In the genomic region with DNA sequence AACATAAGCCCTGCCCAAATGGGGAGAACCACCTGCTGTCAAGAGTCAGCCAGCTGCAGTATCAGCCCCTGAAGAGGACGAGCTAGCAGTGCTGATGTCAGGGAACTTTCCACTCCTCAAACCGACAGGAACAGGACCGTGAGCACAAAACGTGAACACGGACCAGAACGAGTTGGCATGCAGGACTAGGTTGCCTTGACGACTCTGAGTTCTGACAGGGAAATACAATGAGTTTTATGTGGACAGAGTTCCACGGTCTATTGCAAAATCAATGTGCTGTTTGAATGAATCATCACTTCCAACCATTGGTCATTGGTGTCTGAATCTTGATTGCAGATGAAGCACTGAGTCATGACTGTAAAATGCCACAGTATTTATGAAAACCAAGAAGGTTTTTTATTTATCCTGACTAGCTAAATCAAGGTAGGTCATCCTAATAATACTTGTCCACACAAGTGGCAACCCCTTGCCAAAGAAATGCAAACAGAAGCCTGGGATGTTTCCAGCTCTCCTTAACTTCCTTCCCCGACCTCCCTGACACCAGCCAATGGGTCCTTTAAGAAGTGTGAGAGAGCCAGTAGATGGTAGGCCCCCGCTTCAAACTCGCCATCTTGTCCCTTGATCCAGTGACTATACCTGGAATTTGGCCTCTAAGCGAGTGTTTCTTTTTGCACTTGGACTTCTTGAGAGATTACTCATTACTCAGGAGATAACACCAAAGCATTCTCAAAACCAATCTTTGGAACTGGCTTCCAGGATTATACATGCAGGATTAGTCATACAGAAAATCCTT, we compare ENCODE assay signal across 8 cellular contexts.
A peak's percentile ranks its signal among the peaks of the same experiment; 100 is the strongest.
DNase-seq lines count a peak whose midpoint lies in the region; ATAC-seq and TF ChIP-seq lines count a peak whose summit lies in the region.

No MANE protein-coding gene starts in this region.

- TF ChIP-seq POLR2A in lower leg skin (IDR thresholded peaks at IDR 0.05) = no peak

- ATAC-seq in HG03025 (IDR thresholded peaks at IDR 0.05; ENCODE audit: low FRiP score, unreplicated experiment) (no peak), GM18502 (IDR thresholded peaks at IDR 0.05; ENCODE audit: poor library complexity, unreplicated experiment) (no peak), GM19035 (IDR thresholded peaks at IDR 0.05; ENCODE audit: unreplicated experiment) (no peak)

- in situ Hi-C loops in T47D (cut with HindIII; ENCODE audit: low pct_unique_long_range_greater_than_20kb, low sequenced_read_pairs) = no loop called here

- no peak for TF ChIP-seq CTCF in lower leg skin (IDR thresholded peaks at IDR 0.05)

- no peak overlapping the region for H3K4me3 ChIP-seq in lower leg skin (ENCODE audit: low read depth, poor library complexity, severe bottlenecking)

- intact Hi-C loops in lower leg skin (cut with DNase I; ENCODE audit: low total_unique reads) = no loop called here

- 25 to 36% methylated on average over 12 of the region's 12 CpGs for WGBS in lower leg skin, 2 donors

- peak; percentile 98 for DNase-seq in DMS53 treated with DMSO at 0.1 percent for 48 hours (lab: John Stamatoyannopoulos, UW; ENCODE audit: unreplicated experiment)
- peak; percentile 74 for DNase-seq in NCI-H1092 treated with DMSO at 0.1 percent for 48 hours (lab: John Stamatoyannopoulos, UW)
- DNase-seq in T47D (ENCODE audit: low read depth in 1 of 2, low spot score in 1 of 2) = peak; percentile 41 to 90
- DNase-seq in lower leg skin (ENCODE audit: low spot score in 2 of 2) = peak; percentile 84 to 91
- DNase-seq in globus pallidus (ENCODE audit: low spot score) = no peak
